In genomic region chr1:181089777-181090505, GRCh38 we compare ENCODE assay signal across 1 cellular context.
TF ChIP-seq lines count a peak whose summit lies in the region.

No MANE protein-coding gene starts in this region.

TF ChIP-seq in HepG2, 621 proteins besides CTCF, POLR2A, EP300 and RAD21 (continued from another document and continues in another):
- peak; percentile 48; the same call in 1 of the 2 replicates for TF ChIP-seq HOXA3 (CRISPR knock-in tag; IDR thresholded peaks at IDR 0.05)
- 0 out of 2 replicates have a peak, but pooled peaks have one; percentile 36 for TF ChIP-seq ZBTB39 (CRISPR knock-in tag; IDR thresholded peaks at IDR 0.05)
- no peak for TF ChIP-seq ADNP (CRISPR knock-in tag; IDR thresholded peaks at IDR 0.05)
- peak; percentile 89 for TF ChIP-seq KDM4B (CRISPR knock-in tag; IDR thresholded peaks at IDR 0.05)
- peak; percentile 28; the same call in 1 of the 2 replicates for TF ChIP-seq ZNF451 (CRISPR knock-in tag; IDR thresholded peaks at IDR 0.05)
- 0 out of 2 replicates have a peak, but pooled peaks have one; percentile 30 for TF ChIP-seq ZNF136 (CRISPR knock-in tag; IDR thresholded peaks at IDR 0.05; ENCODE audit: low read depth)
- peak; percentile 47; the same call in 1 of the 2 replicates for TF ChIP-seq KMT2B (CRISPR knock-in tag; IDR thresholded peaks at IDR 0.05)
- 0 out of 2 replicates have a peak, but pooled peaks have one; percentile 42 for TF ChIP-seq ZNF512B (CRISPR knock-in tag; IDR thresholded peaks at IDR 0.05; ENCODE audit: borderline replicate concordance)
- TF ChIP-seq ZNF430 (CRISPR knock-in tag; IDR thresholded peaks at IDR 0.05), result peak; percentile 20; the same call in 1 of the 2 replicates
- TF ChIP-seq UBTF (CRISPR knock-in tag; IDR thresholded peaks at IDR 0.05), result peak; percentile 79
- peak; percentile 72; the same call in 1 of the 2 replicates for TF ChIP-seq ZBTB7B (CRISPR knock-in tag; IDR thresholded peaks at IDR 0.05)
- peak; percentile 13; the same call in 1 of the 2 replicates for TF ChIP-seq MED1 (CRISPR knock-in tag; IDR thresholded peaks at IDR 0.05)
- no peak for TF ChIP-seq SOX13 (IDR thresholded peaks at IDR 0.05)
- TF ChIP-seq SOX13 (CRISPR knock-in tag; conservative IDR thresholded peaks at IDR 0.05 in 1 of 2, IDR thresholded peaks at IDR 0.05 in 1 of 2), result peak in 1 of 2 experiments; percentile 20; a peak in 1 of 4 replicates
- 0 out of 2 replicates have a peak, but pooled peaks have one; percentile 27 for TF ChIP-seq MIER3 (CRISPR knock-in tag; IDR thresholded peaks at IDR 0.05; ENCODE audit: borderline replicate concordance)
- TF ChIP-seq KAT8 (CRISPR knock-in tag; IDR thresholded peaks at IDR 0.05), result 0 out of 2 replicates have a peak, but pooled peaks have one; percentile 16
- peak; percentile 27; the same call in 1 of the 2 replicates for TF ChIP-seq ZNF800 (CRISPR knock-in tag; IDR thresholded peaks at IDR 0.05)
- TF ChIP-seq, protein P1, sequence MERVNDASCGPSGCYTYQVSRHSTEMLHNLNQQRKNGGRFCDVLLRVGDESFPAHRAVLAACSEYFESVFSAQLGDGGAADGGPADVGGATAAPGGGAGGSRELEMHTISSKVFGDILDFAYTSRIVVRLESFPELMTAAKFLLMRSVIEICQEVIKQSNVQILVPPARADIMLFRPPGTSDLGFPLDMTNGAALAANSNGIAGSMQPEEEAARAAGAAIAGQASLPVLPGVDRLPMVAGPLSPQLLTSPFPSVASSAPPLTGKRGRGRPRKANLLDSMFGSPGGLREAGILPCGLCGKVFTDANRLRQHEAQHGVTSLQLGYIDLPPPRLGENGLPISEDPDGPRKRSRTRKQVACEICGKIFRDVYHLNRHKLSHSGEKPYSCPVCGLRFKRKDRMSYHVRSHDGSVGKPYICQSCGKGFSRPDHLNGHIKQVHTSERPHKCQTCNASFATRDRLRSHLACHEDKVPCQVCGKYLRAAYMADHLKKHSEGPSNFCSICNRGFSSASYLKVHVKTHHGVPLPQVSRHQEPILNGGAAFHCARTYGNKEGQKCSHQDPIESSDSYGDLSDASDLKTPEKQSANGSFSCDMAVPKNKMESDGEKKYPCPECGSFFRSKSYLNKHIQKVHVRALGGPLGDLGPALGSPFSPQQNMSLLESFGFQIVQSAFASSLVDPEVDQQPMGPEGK (CRISPR knock-in tag; IDR thresholded peaks at IDR 0.05), result peak; percentile 62
- 0 out of 2 replicates have a peak, but pooled peaks have one; percentile 30 for TF ChIP-seq AHR (CRISPR knock-in tag; IDR thresholded peaks at IDR 0.05)
- TF ChIP-seq SP4 (CRISPR knock-in tag; IDR thresholded peaks at IDR 0.05), result peak; percentile 47; the same call in 1 of the 2 replicates
- peak; percentile 59 for TF ChIP-seq ETV5 (CRISPR knock-in tag; IDR thresholded peaks at IDR 0.05; ENCODE audit: borderline replicate concordance)
- no peak for TF ChIP-seq NCOA1 (CRISPR knock-in tag; IDR thresholded peaks at IDR 0.05)
- TF ChIP-seq TFDP1 (CRISPR knock-in tag; IDR thresholded peaks at IDR 0.05; ENCODE audit: borderline replicate concordance), result peak; percentile 24; the same call in 1 of the 2 replicates
- TF ChIP-seq MLX (CRISPR knock-in tag; IDR thresholded peaks at IDR 0.05), result no peak
- TF ChIP-seq TMF1 (CRISPR knock-in tag; IDR thresholded peaks at IDR 0.05; ENCODE audit: low read depth), result 0 out of 2 replicates have a peak, but pooled peaks have one; percentile 28
- TF ChIP-seq MXD3 (CRISPR knock-in tag; IDR thresholded peaks at IDR 0.05), result peak; percentile 72; the same call in 1 of the 2 replicates
- TF ChIP-seq, protein P2, sequence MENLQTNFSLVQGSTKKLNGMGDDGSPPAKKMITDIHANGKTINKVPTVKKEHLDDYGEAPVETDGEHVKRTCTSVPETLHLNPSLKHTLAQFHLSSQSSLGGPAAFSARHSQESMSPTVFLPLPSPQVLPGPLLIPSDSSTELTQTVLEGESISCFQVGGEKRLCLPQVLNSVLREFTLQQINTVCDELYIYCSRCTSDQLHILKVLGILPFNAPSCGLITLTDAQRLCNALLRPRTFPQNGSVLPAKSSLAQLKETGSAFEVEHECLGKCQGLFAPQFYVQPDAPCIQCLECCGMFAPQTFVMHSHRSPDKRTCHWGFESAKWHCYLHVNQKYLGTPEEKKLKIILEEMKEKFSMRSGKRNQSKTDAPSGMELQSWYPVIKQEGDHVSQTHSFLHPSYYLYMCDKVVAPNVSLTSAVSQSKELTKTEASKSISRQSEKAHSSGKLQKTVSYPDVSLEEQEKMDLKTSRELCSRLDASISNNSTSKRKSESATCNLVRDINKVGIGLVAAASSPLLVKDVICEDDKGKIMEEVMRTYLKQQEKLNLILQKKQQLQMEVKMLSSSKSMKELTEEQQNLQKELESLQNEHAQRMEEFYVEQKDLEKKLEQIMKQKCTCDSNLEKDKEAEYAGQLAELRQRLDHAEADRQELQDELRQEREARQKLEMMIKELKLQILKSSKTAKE (CRISPR knock-in tag; IDR thresholded peaks at IDR 0.05; ENCODE audit: borderline replicate concordance), result 0 out of 2 replicates have a peak, but pooled peaks have one; percentile 20
- 0 out of 2 replicates have a peak, but pooled peaks have one; percentile 56 for TF ChIP-seq ZNF747 (CRISPR knock-in tag; IDR thresholded peaks at IDR 0.05; ENCODE audit: borderline replicate concordance)
- TF ChIP-seq MAFF (IDR thresholded peaks at IDR 0.05; ENCODE audit: low read depth, low read length), result no peak
- TF ChIP-seq MYC (CRISPR knock-in tag; IDR thresholded peaks at IDR 0.05; ENCODE audit: borderline replicate concordance), result 0 out of 2 replicates have a peak, but pooled peaks have one; percentile 23
- peak; percentile 63; the same call in 1 of the 2 replicates for TF ChIP-seq ZGPAT (CRISPR knock-in tag; IDR thresholded peaks at IDR 0.05)
- TF ChIP-seq HIVEP1 (CRISPR knock-in tag; IDR thresholded peaks at IDR 0.05), result peak; percentile 54; the same call in 1 of the 2 replicates
- peak; percentile 39; the same call in 1 of the 2 replicates for TF ChIP-seq DMAP1 (CRISPR knock-in tag; IDR thresholded peaks at IDR 0.05)
- peak; percentile 48; the same call in 1 of the 2 replicates for TF ChIP-seq BCL6 (CRISPR knock-in tag; IDR thresholded peaks at IDR 0.05)
- 0 out of 2 replicates have a peak, but pooled peaks have one; percentile 8 for TF ChIP-seq ZNF788 (CRISPR knock-in tag; IDR thresholded peaks at IDR 0.05; ENCODE audit: borderline replicate concordance)
- no peak for TF ChIP-seq HINFP (CRISPR knock-in tag; IDR thresholded peaks at IDR 0.05; ENCODE audit: low read depth)
- TF ChIP-seq DNMT3B (CRISPR knock-in tag; conservative IDR thresholded peaks at IDR 0.05), result 0 out of 2 replicates have a peak, but pooled peaks have one; percentile 16
- peak; percentile 83 for TF ChIP-seq HDAC1 (CRISPR knock-in tag; IDR thresholded peaks at IDR 0.05)
- TF ChIP-seq PAX8 (CRISPR knock-in tag; IDR thresholded peaks at IDR 0.05; ENCODE audit: borderline replicate concordance), result no peak
